Comparison of ENCODE assay signal across 26 cellular contexts in genomic region chr13:99039718-99040280, GRCh38.
"Had no signal": no experiment of that assay in that cellular context is flagged by ENCODE, and none has a peak within 500 bp of the region (broad histone marks: within the 10 kb centered on the region; RNA-seq: fewer than 3 reads in every experiment).

No MANE protein-coding gene starts in this region.

- H3K27ac Mint-ChIP-seq: activated B cell treated with CpG ODN at 0.5 μM for 24 hours; activated CD4-positive, alpha-beta T cell treated with anti-CD3 and anti-CD28 coated beads, Interleukin-2, amount 10 ng/mL, durations not matched to agents 24 days and 14 days; activated CD8-positive, alpha-beta memory T cell treated with anti-CD3 and anti-CD28 coated beads, Interleukin-2, amount 10 ng/mL, durations not matched to agents 7 days and 5 days; activated naive CD4-positive, alpha-beta T cell treated with anti-CD3 and anti-CD28 coated beads for 36 hours; activated naive CD8-positive, alpha-beta T cell treated with anti-CD3 and anti-CD28 coated beads for 36 hours; activated T-cell treated with anti-CD3 and anti-CD28 coated beads, Interleukin-2, amount 50 U/mL, for 24 hours; activated T-helper 1 cell treated with anti-CD3 and anti-CD28 coated beads, Interleukin-12 subunit alpha, Interleukin-12 subunit beta, Interleukin-2, Interleukin-4 antibody, amounts not matched to agents 30 ng/mL and 10 ng/mL and 1 ng/mL, durations not matched to agents 14 hours and 24 hours and 36 hours; T-helper 1 cell treated with Interleukin-12 subunit alpha and Interleukin-12 subunit beta and Interleukin-4 antibody, amounts not matched to agents 30 μg/mL and 1 μg/mL, for 36 hours had no signal

- ATAC-seq: activated CD8-positive, alpha-beta memory T cell treated with anti-CD3 and anti-CD28 coated beads, Interleukin-2, amount 10 ng/mL, durations not matched to agents 7 days and 5 days; SK-N-SH treated with all-trans-retinoic acid at 6 μM for 48 hours had no signal

- H3K27me3 ChIP-seq: adrenal gland, SJSA1 had no signal

- FAIRE-seq: RCC 7860 had no signal

- H3K9me3 ChIP-seq: adrenal gland, SJSA1 had no signal

- H3K36me3 ChIP-seq: adrenal gland, SJSA1 had no signal

- H3K4me2 ChIP-seq: KMS-11 had no signal

- H3K9ac ChIP-seq: KMS-11 had no signal

- H3K9me3 Mint-ChIP-seq: activated naive CD4-positive, alpha-beta T cell treated with anti-CD3 and anti-CD28 coated beads for 36 hours; activated T-cell treated with anti-CD3 and anti-CD28 coated beads, Interleukin-2, amount 50 U/mL, for 24 hours; activated T-helper 1 cell treated with anti-CD3 and anti-CD28 coated beads, Interleukin-12 subunit alpha, Interleukin-12 subunit beta, Interleukin-2, Interleukin-4 antibody, amounts not matched to agents 30 ng/mL and 10 ng/mL and 1 ng/mL, durations not matched to agents 14 hours and 24 hours and 36 hours; T-helper 1 cell treated with Interleukin-12 subunit alpha and Interleukin-12 subunit beta and Interleukin-4 antibody, amounts not matched to agents 30 μg/mL and 1 μg/mL, for 36 hours had no signal

- H3K4me3 Mint-ChIP-seq: activated B cell treated with CpG ODN at 0.5 μM for 24 hours; activated CD4-positive, alpha-beta T cell treated with anti-CD3 and anti-CD28 coated beads, Interleukin-2, amount 10 ng/mL, durations not matched to agents 24 days and 14 days; activated CD8-positive, alpha-beta memory T cell treated with anti-CD3 and anti-CD28 coated beads, Interleukin-2, amount 10 ng/mL, durations not matched to agents 7 days and 5 days; activated naive CD4-positive, alpha-beta T cell treated with anti-CD3 and anti-CD28 coated beads for 36 hours; activated naive CD8-positive, alpha-beta T cell treated with anti-CD3 and anti-CD28 coated beads for 36 hours; activated T-cell treated with anti-CD3 and anti-CD28 coated beads, Interleukin-2, amount 50 U/mL, for 24 hours; activated T-helper 1 cell treated with anti-CD3 and anti-CD28 coated beads, Interleukin-12 subunit alpha, Interleukin-12 subunit beta, Interleukin-2, Interleukin-4 antibody, amounts not matched to agents 30 ng/mL and 10 ng/mL and 1 ng/mL, durations not matched to agents 14 hours and 24 hours and 36 hours; T-helper 1 cell treated with Interleukin-12 subunit alpha and Interleukin-12 subunit beta and Interleukin-4 antibody, amounts not matched to agents 30 μg/mL and 1 μg/mL, for 36 hours had no signal

- H3K27ac ChIP-seq: adrenal gland, KMS-11, SJSA1 had no signal

- H3K4me3 ChIP-seq: adrenal gland, SJSA1 had no signal

- H3K4me1 ChIP-seq: adrenal gland had no signal

- DNase-seq: activated B cell treated with CpG ODN at 0.5 μM for 24 hours; activated CD4-positive, alpha-beta T cell treated with anti-CD3 and anti-CD28 coated beads for 1 hour; activated CD4-positive, alpha-beta T cell treated with anti-CD3 and anti-CD28 coated beads, Interleukin-2, amount 10 ng/mL, durations not matched to agents 24 days and 14 days; activated CD4-positive, alpha-beta T cell treated with anti-CD3 and anti-CD28 coated beads, Interleukin-2, amount 50 U/mL, for 48 hours; activated CD8-positive, alpha-beta memory T cell treated with anti-CD3 and anti-CD28 coated beads, Interleukin-2, amount 10 ng/mL, durations not matched to agents 7 days and 5 days; activated effector memory CD4-positive, alpha-beta T cell treated with anti-CD3 and anti-CD28 coated beads, Interleukin-2, amount 50 U/mL, for 16 hours; activated naive CD4-positive, alpha-beta T cell treated with anti-CD3 and anti-CD28 coated beads for 36 hours; activated naive CD8-positive, alpha-beta T cell treated with anti-CD3 and anti-CD28 coated beads for 36 hours; activated T-cell treated with anti-CD3 and anti-CD28 coated beads, Interleukin-2, amount 50 U/mL, for 24 hours; adrenal gland; anterior cingulate cortex; cerebellar nuclear complex; MV-4-11; NCI-H1092 treated with DMSO at 0.1 percent for 48 hours; NCI-H1417 treated with DMSO at 0.1 percent for 48 hours; NCI-H1694; NCI-H2029 treated with DMSO at 0.1 percent for 48 hours; SHP77; SW 1271; T-helper 9 cell had no signal

- H3K27me3 Mint-ChIP-seq: activated CD4-positive, alpha-beta T cell treated with anti-CD3 and anti-CD28 coated beads, Interleukin-2, amount 10 ng/mL, durations not matched to agents 24 days and 14 days; activated CD8-positive, alpha-beta memory T cell treated with anti-CD3 and anti-CD28 coated beads, Interleukin-2, amount 10 ng/mL, durations not matched to agents 7 days and 5 days; activated naive CD8-positive, alpha-beta T cell treated with anti-CD3 and anti-CD28 coated beads for 36 hours; activated T-cell treated with anti-CD3 and anti-CD28 coated beads, Interleukin-2, amount 50 U/mL, for 24 hours had no signal
